Comparison of ENCODE assay signal across 1 cellular context in genomic region chr1:231626535-231626950, GRCh38.
A peak's percentile ranks its signal among the peaks of the same experiment; 100 is the strongest.
TF ChIP-seq lines count a peak whose summit lies in the region.

TSS of gene DISC1 (plus strand) at chr1:231626790. CDS start at chr1:231626868, 78 bp downstream.

TF ChIP-seq in HepG2, 621 proteins besides CTCF, POLR2A, EP300 and RAD21 (continued from another document and continues in another):
- TF ChIP-seq ZNF512B (CRISPR knock-in tag; IDR thresholded peaks at IDR 0.05; ENCODE audit: borderline replicate concordance) = no peak
- no peak for TF ChIP-seq ZNF556 (CRISPR knock-in tag; IDR thresholded peaks at IDR 0.05; ENCODE audit: borderline replicate concordance)
- no peak for TF ChIP-seq CEBPZ (IDR thresholded peaks at IDR 0.05; ENCODE audit: low read length)
- no peak for TF ChIP-seq LCORL (IDR thresholded peaks at IDR 0.05)
- no peak; the same call in 1 of the 2 replicates for TF ChIP-seq LCORL (CRISPR knock-in tag; IDR thresholded peaks at IDR 0.05)
- TF ChIP-seq ZNF703 (CRISPR knock-in tag; IDR thresholded peaks at IDR 0.05; ENCODE audit: borderline replicate concordance) = no peak
- no peak for TF ChIP-seq ZKSCAN5 (CRISPR knock-in tag; IDR thresholded peaks at IDR 0.05)
- TF ChIP-seq SCMH1 (CRISPR knock-in tag; IDR thresholded peaks at IDR 0.05; ENCODE audit: borderline replicate concordance) = no peak
- TF ChIP-seq SETDB1 (CRISPR knock-in tag; IDR thresholded peaks at IDR 0.05; ENCODE audit: borderline replicate concordance) = no peak
- no peak for TF ChIP-seq ATF5 (CRISPR knock-in tag; IDR thresholded peaks at IDR 0.05; ENCODE audit: low read depth)
- no peak; the same call in 1 of the 2 replicates for TF ChIP-seq AHR (CRISPR knock-in tag; IDR thresholded peaks at IDR 0.05)
- no peak for TF ChIP-seq STAT5B (CRISPR knock-in tag; IDR thresholded peaks at IDR 0.05)
- TF ChIP-seq SIN3A (IDR thresholded peaks at IDR 0.05; ENCODE audit: borderline replicate concordance, low read depth, low read length) = no peak
- no peak for TF ChIP-seq HNRNPL (IDR thresholded peaks at IDR 0.05; ENCODE audit: low read depth, low read length)
- no peak for TF ChIP-seq ZMYM2 (CRISPR knock-in tag; IDR thresholded peaks at IDR 0.05)
- 0 out of 2 replicates have a peak, but pooled peaks have one; percentile 41 for TF ChIP-seq KLF12 (CRISPR knock-in tag; IDR thresholded peaks at IDR 0.05; ENCODE audit: borderline replicate concordance)
- TF ChIP-seq SAFB2 (CRISPR knock-in tag; IDR thresholded peaks at IDR 0.05; ENCODE audit: borderline replicate concordance, low read depth) = no peak
- TF ChIP-seq RELA (CRISPR knock-in tag; IDR thresholded peaks at IDR 0.05) = no peak; the same call in 1 of the 2 replicates
- TF ChIP-seq KDM3A (CRISPR knock-in tag; IDR thresholded peaks at IDR 0.05; ENCODE audit: low read depth) = peak; percentile 53; the same call in 1 of the 2 replicates
- no peak for TF ChIP-seq ZNF7 (CRISPR knock-in tag; IDR thresholded peaks at IDR 0.05)
- TF ChIP-seq ZKSCAN8 (CRISPR knock-in tag; IDR thresholded peaks at IDR 0.05; ENCODE audit: borderline replicate concordance) = no peak
- peak; percentile 58 for TF ChIP-seq RBM39 (IDR thresholded peaks at IDR 0.05; ENCODE audit: low read depth, low read length, poor library complexity, severe bottlenecking)
- no peak for TF ChIP-seq ESRRA (CRISPR knock-in tag; IDR thresholded peaks at IDR 0.05; ENCODE audit: low read depth)
- TF ChIP-seq SATB2 (CRISPR knock-in tag; IDR thresholded peaks at IDR 0.05) = no peak
- TF ChIP-seq BORCS8-MEF2B (CRISPR knock-in tag; IDR thresholded peaks at IDR 0.05) = no peak
- TF ChIP-seq ZNF550 (CRISPR knock-in tag; IDR thresholded peaks at IDR 0.05; ENCODE audit: borderline replicate concordance) = no peak
- no peak for TF ChIP-seq GATA4 (IDR thresholded peaks at IDR 0.05; ENCODE audit: borderline replicate concordance, low read depth)
- peak; percentile 60; the same call in 1 of the 2 replicates for TF ChIP-seq MAX (IDR thresholded peaks at IDR 0.05)
- no peak for TF ChIP-seq SNAI1 (CRISPR knock-in tag; IDR thresholded peaks at IDR 0.05; ENCODE audit: borderline replicate concordance)
- TF ChIP-seq ZFYVE20 (CRISPR knock-in tag; IDR thresholded peaks at IDR 0.05; ENCODE audit: borderline replicate concordance, low read depth) = no peak
- TF ChIP-seq ZBTB37 (CRISPR knock-in tag; IDR thresholded peaks at IDR 0.05) = no peak
- no peak for TF ChIP-seq ZNF280D (CRISPR knock-in tag; IDR thresholded peaks at IDR 0.05)
- no peak for TF ChIP-seq NFAT5 (CRISPR knock-in tag; IDR thresholded peaks at IDR 0.05)
- TF ChIP-seq ZNF639 (CRISPR knock-in tag; conservative IDR thresholded peaks at IDR 0.05) = peak; percentile 30; the same call in 1 of the 2 replicates
- 0 out of 2 replicates have a peak, but pooled peaks have one; percentile 43 for TF ChIP-seq PHF8 (CRISPR knock-in tag; IDR thresholded peaks at IDR 0.05)
- TF ChIP-seq IKZF1 (IDR thresholded peaks at IDR 0.05) = no peak
- no peak for TF ChIP-seq ZNF274 (CRISPR knock-in tag; IDR thresholded peaks at IDR 0.05)
